ENCODE assay signal across 8 cellular contexts in genomic region chr12:96343347-96343954, GRCh38. TPM values are rescaled to one million over a fixed set of nuclear protein-coding genes. Genes with fewer than 3 reads are reported as not detected.
DNase-seq lines count a peak whose midpoint lies in the region; ATAC-seq and TF ChIP-seq lines count a peak whose summit lies in the region.

No MANE protein-coding gene starts in this region.

- no peak for TF ChIP-seq CTCF in KMS-11 (conservative IDR thresholded peaks at IDR 0.05; ENCODE audit: low read depth, low read length)
- no peak for TF ChIP-seq CTCF in fibroblast of villous mesenchyme (IDR thresholded peaks at IDR 0.05; ENCODE audit: insufficient read depth, low read depth, low read length)
- no peak for TF ChIP-seq CTCF in HFFc6 (IDR thresholded peaks at IDR 0.05)
- no peak for TF ChIP-seq CTCF in gastrocnemius medialis (IDR thresholded peaks at IDR 0.05 in 4 of 5, conservative IDR thresholded peaks at IDR 0.05 in 1 of 5)

- H3K36me3 Mint-ChIP-seq in HFFc6 (ENCODE audit: low read depth): peaks cover 34% of the 10 kb centered on the region

- DNase-seq in fibroblast of villous mesenchyme (ENCODE audit: low read depth) (peak; percentile 43), T1000 (lab: John Stamatoyannopoulos, UW) (no peak), DMS53 treated with DMSO at 0.1 percent for 48 hours (lab: John Stamatoyannopoulos, UW; ENCODE audit: unreplicated experiment) (no peak), HFFc6 (no peak), gastrocnemius medialis (no peak)

- H3K4me1 ChIP-seq in KMS-11 (ENCODE audit: low read depth, poor library complexity, severe bottlenecking): peaks cover 78% of the 10 kb centered on the region
- peaks cover 5 to 8% of the 10 kb centered on the region in 2 donors for H3K4me1 ChIP-seq in gastrocnemius medialis

- H3K4me3 Mint-ChIP-seq in HFFc6: no peak overlapping the region

- H3K79me2 ChIP-seq in KMS-11 (ENCODE audit: insufficient read depth, low read depth): peaks cover 70% of the 10 kb centered on the region

- H3K36me3 ChIP-seq in KMS-11 (ENCODE audit: insufficient read depth) (no peaks in the 10 kb centered on the region), gastrocnemius medialis (peaks cover 0 to 4% of the 10 kb centered on the region in 2 donors)

- H3K27me3 ChIP-seq in KMS-11 (ENCODE audit: insufficient read depth, low read depth) (no peaks in the 10 kb centered on the region), gastrocnemius medialis (no peaks in the 10 kb centered on the region)

- H3K4me1 Mint-ChIP-seq in HFFc6 (ENCODE audit: low read depth): peaks cover 35% of the 10 kb centered on the region

- in situ Hi-C loops in gastrocnemius medialis (cut with MboI; ENCODE audit: low sequenced_read_pairs in 4 of 4): no loop called here

- H3K27ac ChIP-seq in KMS-11 (peak overlapping the region; percentile 71), gastrocnemius medialis (no peak overlapping the region)

- no peak overlapping the region for H2AFZ ChIP-seq in KMS-11 (ENCODE audit: low read depth)

- no peak for TF ChIP-seq POLR2A in GM18505 (IDR thresholded peaks at IDR 0.05; ENCODE audit: borderline replicate concordance, extremely low read depth, insufficient read depth, insufficient read length)
- no peak for TF ChIP-seq POLR2A in gastrocnemius medialis (IDR thresholded peaks at IDR 0.05)

- peak overlapping the region; percentile 19; the same call in 1 of the 2 replicates for H3K9ac ChIP-seq in KMS-11

- H3K27ac Mint-ChIP-seq in HFFc6: no peak overlapping the region

- H3K4me2 ChIP-seq in KMS-11: peak overlapping the region; percentile 78

- peaks cover 0 to 15% (median 4%) of the 10 kb centered on the region in 3 donors for H3K9me3 ChIP-seq in gastrocnemius medialis

- H3K27me3 Mint-ChIP-seq in HFFc6 (ENCODE audit: insufficient read depth): peaks cover 1% of the 10 kb centered on the region; the same call in 1 of the 2 replicates

- intact Hi-C loops in gastrocnemius medialis (cut with DNase I; ENCODE audit: low total_unique reads): no loop called here

- H3K9me3 Mint-ChIP-seq in HFFc6: peaks cover 28% of the 10 kb centered on the region

- ATAC-seq in GM18505 (IDR thresholded peaks at IDR 0.05; ENCODE audit: unreplicated experiment) (peak; percentile 72), GM21526 (IDR thresholded peaks at IDR 0.05; ENCODE audit: low FRiP score, unreplicated experiment) (peak; percentile 67), gastrocnemius medialis (no peak)

- no peaks in the 10 kb centered on the region for H4K20me1 ChIP-seq in KMS-11 (ENCODE audit: insufficient read depth)

- H3K4me3 ChIP-seq in KMS-11 (IDR thresholded peaks at IDR 0.05; ENCODE audit: insufficient read depth, low read depth, low read length) (no peak overlapping the region), fibroblast of villous mesenchyme (ENCODE audit: low read depth, low read length) (no peak overlapping the region), gastrocnemius medialis (no peak overlapping the region)

RNA-seq across cellular contexts. Expression of gene CDK17, which starts 56.8 kb away (rescaled TPM):
- total RNA-seq in fibroblast of villous mesenchyme: 61.5 and 73.8 TPM in 2 replicates
- 10 to 100 TPM; 24.6 to 28.8 (median 26.5) TPM for total RNA-seq in HFFc6 (2021; fragmentation: NEBNext Ultra II Directional; extraction: Animal tissue kit (Norgen Biotek cat#: 25700))
- total RNA-seq in gastrocnemius medialis: 10 to 100 TPM; 10.9 to 25.1 (median 20.9) TPM

Comparison
In these comparisons a context has a peak if more than half of its experiments do, and no peak if none do; other contexts are left out.
1. ATAC-seq: peak in GM18505 (single experiment) and GM21526 (single experiment); none in gastrocnemius medialis (0 of 2).